ENCODE assay signal across 1 cellular context in the genomic region with DNA sequence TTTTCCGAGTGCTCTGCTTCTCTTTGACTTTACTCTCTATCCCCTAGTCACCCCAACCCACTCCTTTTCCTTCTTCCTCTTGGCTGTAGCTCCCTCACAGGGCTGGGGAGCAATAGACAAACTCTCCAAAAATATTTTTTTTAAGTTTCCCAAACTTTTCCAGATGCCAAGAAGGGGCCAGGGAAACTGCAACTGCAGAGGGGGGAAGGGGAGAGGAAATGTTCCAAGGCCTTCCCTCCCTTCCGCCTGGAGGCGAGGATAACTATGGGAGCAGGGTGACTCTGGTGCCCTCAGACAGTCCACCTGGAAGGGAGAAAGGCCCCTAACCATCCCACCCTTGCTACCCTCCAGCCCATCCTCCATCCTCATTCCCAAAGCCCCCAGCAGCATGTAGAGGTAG.
TF ChIP-seq lines count a peak whose summit lies in the region.

No MANE protein-coding gene starts in this region.

TF ChIP-seq in HCT116, 20 proteins besides CTCF, POLR2A, EP300 and RAD21 (continued from another document):
- TF ChIP-seq, protein P1, sequence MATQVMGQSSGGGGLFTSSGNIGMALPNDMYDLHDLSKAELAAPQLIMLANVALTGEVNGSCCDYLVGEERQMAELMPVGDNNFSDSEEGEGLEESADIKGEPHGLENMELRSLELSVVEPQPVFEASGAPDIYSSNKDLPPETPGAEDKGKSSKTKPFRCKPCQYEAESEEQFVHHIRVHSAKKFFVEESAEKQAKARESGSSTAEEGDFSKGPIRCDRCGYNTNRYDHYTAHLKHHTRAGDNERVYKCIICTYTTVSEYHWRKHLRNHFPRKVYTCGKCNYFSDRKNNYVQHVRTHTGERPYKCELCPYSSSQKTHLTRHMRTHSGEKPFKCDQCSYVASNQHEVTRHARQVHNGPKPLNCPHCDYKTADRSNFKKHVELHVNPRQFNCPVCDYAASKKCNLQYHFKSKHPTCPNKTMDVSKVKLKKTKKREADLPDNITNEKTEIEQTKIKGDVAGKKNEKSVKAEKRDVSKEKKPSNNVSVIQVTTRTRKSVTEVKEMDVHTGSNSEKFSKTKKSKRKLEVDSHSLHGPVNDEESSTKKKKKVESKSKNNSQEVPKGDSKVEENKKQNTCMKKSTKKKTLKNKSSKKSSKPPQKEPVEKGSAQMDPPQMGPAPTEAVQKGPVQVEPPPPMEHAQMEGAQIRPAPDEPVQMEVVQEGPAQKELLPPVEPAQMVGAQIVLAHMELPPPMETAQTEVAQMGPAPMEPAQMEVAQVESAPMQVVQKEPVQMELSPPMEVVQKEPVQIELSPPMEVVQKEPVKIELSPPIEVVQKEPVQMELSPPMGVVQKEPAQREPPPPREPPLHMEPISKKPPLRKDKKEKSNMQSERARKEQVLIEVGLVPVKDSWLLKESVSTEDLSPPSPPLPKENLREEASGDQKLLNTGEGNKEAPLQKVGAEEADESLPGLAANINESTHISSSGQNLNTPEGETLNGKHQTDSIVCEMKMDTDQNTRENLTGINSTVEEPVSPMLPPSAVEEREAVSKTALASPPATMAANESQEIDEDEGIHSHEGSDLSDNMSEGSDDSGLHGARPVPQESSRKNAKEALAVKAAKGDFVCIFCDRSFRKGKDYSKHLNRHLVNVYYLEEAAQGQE (IDR thresholded peaks at IDR 0.05; ENCODE audit: low read depth): no peak
- TF ChIP-seq JUND (IDR thresholded peaks at IDR 0.05) (no peak), POLR2AphosphoS5 (IDR thresholded peaks at IDR 0.05; ENCODE audit: low read depth, low read length) (no peak), FOSL1 (IDR thresholded peaks at IDR 0.05; ENCODE audit: low read depth) (no peak), EGR1 (IDR thresholded peaks at IDR 0.05; ENCODE audit: low read depth) (no peak), ZFX (IDR thresholded peaks at IDR 0.05) (no peak), EZH2 (IDR thresholded peaks at IDR 0.05) (no peak), SP1 (IDR thresholded peaks at IDR 0.05; ENCODE audit: low read depth) (no peak), YY1 (IDR thresholded peaks at IDR 0.05; ENCODE audit: extremely low read depth, insufficient replicate concordance, low read depth, low read length) (no peak), CBX3 (IDR thresholded peaks at IDR 0.05; ENCODE audit: low read depth) (no peak), ZBTB33 (IDR thresholded peaks at IDR 0.05; ENCODE audit: extremely low read depth, insufficient replicate concordance, low read length) (no peak), CEBPB (IDR thresholded peaks at IDR 0.05; ENCODE audit: low read depth) (no peak)
- TF ChIP-seq, protein P2, sequence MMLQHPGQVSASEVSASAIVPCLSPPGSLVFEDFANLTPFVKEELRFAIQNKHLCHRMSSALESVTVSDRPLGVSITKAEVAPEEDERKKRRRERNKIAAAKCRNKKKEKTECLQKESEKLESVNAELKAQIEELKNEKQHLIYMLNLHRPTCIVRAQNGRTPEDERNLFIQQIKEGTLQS (IDR thresholded peaks at IDR 0.05): no peak
TF ChIP-seq in HCT116: peak in this region for 0.
